In genomic region chr9:92661127-92661526, GRCh38 we compare ENCODE assay signal across 16 cellular contexts. TPM values are rescaled to one million over a fixed set of nuclear protein-coding genes. Genes with fewer than 3 reads are reported as not detected.
A peak's percentile ranks its signal among the peaks of the same experiment; 100 is the strongest.
DNase-seq lines count a peak whose midpoint lies in the region; ATAC-seq, FAIRE-seq and TF ChIP-seq lines count a peak whose summit lies in the region.
"Had no signal": no experiment of that assay in that cellular context is flagged by ENCODE, and none has a peak within 500 bp of the region (broad histone marks: within the 10 kb centered on the region; RNA-seq: fewer than 3 reads in every experiment).

No MANE protein-coding gene starts in this region.

- H2AFZ ChIP-seq in Loucy (ENCODE audit: low read length) (no peak overlapping the region), K562 (ENCODE audit: low read depth, low read length) (no peak overlapping the region), trophoblast cell (ENCODE audit: insufficient read depth, low read length, poor library complexity) (no peak overlapping the region)

- in situ Hi-C loops in K562 (cut with MboI) = no loop called here

- no peak overlapping the region for H3K14ac ChIP-seq in trophoblast cell (ENCODE audit: low read length)

- H3K9me3 Mint-ChIP-seq in activated CD4-positive, alpha-beta T cell treated with anti-CD3 and anti-CD28 coated beads for 36 hours (ENCODE audit: low read depth) = no peaks in the 10 kb centered on the region
- H3K9me3 Mint-ChIP-seq: CD4-positive, CD25-positive, alpha-beta regulatory T cell had no signal

- H3K9me2 ChIP-seq in Loucy (replicated peaks; ENCODE audit: low read depth, low read length) = no peaks in the 10 kb centered on the region

- no peak for FAIRE-seq in K562 (lab: Jason Lieb, UNC)

- 76% methylated on average over 5 of the region's 5 CpGs for WGBS in K562 (ENCODE audit: insufficient coverage, low coverage, missing lambda C conversion rate)
- no CpG with 5 or more reads among the region's 5 CpGs for WGBS in trophoblast cell (ENCODE audit: extremely low coverage, insufficient coverage, insufficient read length)

- CTCF ChIA-PET in K562 (lab: Yijun Ruan, JAX; ENCODE audit: low intra/inter-chr PET ratio) = no interaction called here
- CTCF ChIA-PET in activated CD4-positive, alpha-beta T cell treated with anti-CD3 and anti-CD28 coated beads for 36 hours (lab: Charles Lee) = no interaction called here

- no peak overlapping the region for H3K4me3 ChIP-seq in BLaER1
- no peak overlapping the region for H3K4me3 ChIP-seq in Loucy (ENCODE audit: low read length, poor library complexity, severe bottlenecking)
- no peak overlapping the region for H3K4me3 ChIP-seq in K562
- H3K4me3 ChIP-seq in trophoblast cell (ENCODE audit: low read depth, low read length) = no peak overlapping the region

- no peaks in the 10 kb centered on the region for H3K27me3 ChIP-seq in BLaER1
- H3K27me3 ChIP-seq in Loucy (ENCODE audit: insufficient read depth, low read length, poor library complexity, severe bottlenecking) = no peaks in the 10 kb centered on the region
- H3K27me3 ChIP-seq in K562 (ENCODE audit: control insufficient read depth in 2 of 2, insufficient read depth in 2 of 2, low read length in 2 of 2) = no peaks in the 10 kb centered on the region
- H3K27me3 ChIP-seq in trophoblast cell (ENCODE audit: insufficient read depth, low read length) = no peaks in the 10 kb centered on the region

- H2BK12ac ChIP-seq in trophoblast cell (ENCODE audit: low read length) = no peak overlapping the region

- H2AK5ac ChIP-seq in trophoblast cell (ENCODE audit: low read length) = no peak overlapping the region

- TF ChIP-seq POLR2A in K562 (conservative IDR thresholded peaks at IDR 0.05) = no peak

- H3F3A ChIP-seq in Loucy (ENCODE audit: low read depth) = no peaks in the 10 kb centered on the region

- H3K79me2 ChIP-seq in Loucy (ENCODE audit: insufficient read depth, low read length) (peaks cover 77% of the 10 kb centered on the region; the same call in 1 of the 2 replicates), K562 (ENCODE audit: control insufficient read depth, insufficient read depth, low read length) (peaks cover 64% of the 10 kb centered on the region), trophoblast cell (ENCODE audit: control insufficient read depth, insufficient read depth, low read length, poor library complexity) (peaks cover 7% of the 10 kb centered on the region)

- ATAC-seq in K562 = no peak
- ATAC-seq in activated CD4-positive, alpha-beta T cell treated with anti-CD3 and anti-CD28 coated beads for 36 hours = no peak

- peak overlapping the region; percentile 77 for H3K4ac ChIP-seq in trophoblast cell (ENCODE audit: low read depth, low read length)

- no peaks in the 10 kb centered on the region for H3K79me1 ChIP-seq in trophoblast cell (ENCODE audit: low read length)

- BruUV-seq in K562 (replicated peaks; lab: Mats Ljungman, UMichigan) = no TSS peak

- TF ChIP-seq CTCF in Loucy (conservative IDR thresholded peaks at IDR 0.05; ENCODE audit: low read length) = no peak
- TF ChIP-seq CTCF in K562 (IDR thresholded peaks at IDR 0.05 in 2 of 3, conservative IDR thresholded peaks at IDR 0.05 in 1 of 3; ENCODE audit: insufficient read depth in 2 of 3, low read depth in 1 of 3, low read length in 3 of 3) = no peak

- H3K36me3 Mint-ChIP-seq in activated CD4-positive, alpha-beta T cell treated with anti-CD3 and anti-CD28 coated beads for 36 hours (ENCODE audit: low read depth) = peaks cover 15% of the 10 kb centered on the region

- no peak overlapping the region for H2BK120ac ChIP-seq in trophoblast cell (ENCODE audit: insufficient read depth, low read length, poor library complexity)

- peaks cover 29% of the 10 kb centered on the region for H3K4me1 Mint-ChIP-seq in activated CD4-positive, alpha-beta T cell treated with anti-CD3 and anti-CD28 coated beads for 36 hours

- intact Hi-C loops in K562 (cut with micrococcal nuclease) = no loop called here
- intact Hi-C loops in activated CD4-positive, alpha-beta T cell treated with anti-CD3 and anti-CD28 coated beads for 36 hours (cut with DNase I, micrococcal nuclease) = loop anchor here in 1 of 2 experiments (10.0 kb wide), 1 partner anchor 794 kb away; the partner anchor contains the start of genes FAM120A and FAM120AOS

- H3K4me1 ChIP-seq in BLaER1 (peaks cover 69% of the 10 kb centered on the region), Loucy (ENCODE audit: insufficient read depth, low read length, poor library complexity, severe bottlenecking) (peaks cover 26% of the 10 kb centered on the region), K562 (replicated peaks in 1 of 2; ENCODE audit: control insufficient read depth in 2 of 2, insufficient read depth in 2 of 2, low read length in 2 of 2) (peaks cover 0 to 20% of the 10 kb centered on the region in 2 experiments; a peak in 3 of 5 replicates), trophoblast cell (ENCODE audit: control insufficient read depth in 1 of 2, insufficient read depth in 2 of 2, low read length in 2 of 2) (peaks cover 4 to 8% of the 10 kb centered on the region in 2 experiments)

- no peak overlapping the region for H3K23ac ChIP-seq in trophoblast cell (ENCODE audit: low read length)

- no peak overlapping the region for H3K9ac ChIP-seq in BLaER1
- H3K9ac ChIP-seq in Loucy (ENCODE audit: low read depth, low read length, poor library complexity, severe bottlenecking) = no peak overlapping the region
- H3K9ac ChIP-seq in K562 (ENCODE audit: insufficient read depth in 1 of 2, low read depth in 2 of 2, low read length in 2 of 2) = peak overlapping the region in 1 of 2 experiments; percentile 6; a peak in 1 of 4 replicates
- no peak overlapping the region for H3K9ac ChIP-seq in trophoblast cell (ENCODE audit: low read length)

- no peak overlapping the region for H3K27ac Mint-ChIP-seq in activated CD4-positive, alpha-beta T cell treated with anti-CD3 and anti-CD28 coated beads for 36 hours

- no peak overlapping the region for H4K8ac ChIP-seq in trophoblast cell (ENCODE audit: low read depth, low read length)

- H3K4me2 ChIP-seq in BLaER1 (peak overlapping the region; percentile 8; the same call in 1 of the 2 replicates), Loucy (ENCODE audit: low read depth, low read length, poor library complexity, severe bottlenecking) (peak overlapping the region; percentile 23), K562 (ENCODE audit: insufficient read depth, low read length) (no peak overlapping the region), trophoblast cell (ENCODE audit: low read length) (no peak overlapping the region)

- H2BK5ac ChIP-seq in trophoblast cell (ENCODE audit: low read depth, low read length, poor library complexity) = no peak overlapping the region

- H3K4me3 Mint-ChIP-seq in activated CD4-positive, alpha-beta T cell treated with anti-CD3 and anti-CD28 coated beads for 36 hours = no peak overlapping the region
- H3K4me3 Mint-ChIP-seq: CD4-positive, CD25-positive, alpha-beta regulatory T cell had no signal

- no peak for TF ChIP-seq RAD21 in K562 (CRISPR knock-in tag; conservative IDR thresholded peaks at IDR 0.05 in 1 of 2, IDR thresholded peaks at IDR 0.05 in 1 of 2)

- H3K9me3 ChIP-seq in BLaER1 (no peaks in the 10 kb centered on the region), Loucy (ENCODE audit: insufficient read depth, low read depth, low read length) (no peaks in the 10 kb centered on the region), K562 (replicated peaks; ENCODE audit: control insufficient read depth, insufficient read depth, low read depth, low read length) (no peaks in the 10 kb centered on the region), trophoblast cell (ENCODE audit: insufficient read depth, low read depth, low read length) (no peaks in the 10 kb centered on the region)

- H4K91ac ChIP-seq in trophoblast cell (ENCODE audit: low read depth, low read length) = no peak overlapping the region

- peaks cover 73% of the 10 kb centered on the region for H4K20me1 ChIP-seq in BLaER1
- peaks cover 18% of the 10 kb centered on the region for H4K20me1 ChIP-seq in Loucy (ENCODE audit: insufficient read depth, low read length, poor library complexity, severe bottlenecking)
- H4K20me1 ChIP-seq in K562 (replicated peaks; ENCODE audit: control insufficient read depth, insufficient read depth, low read length) = peaks cover 19% of the 10 kb centered on the region

- H3K27me3 Mint-ChIP-seq in activated CD4-positive, alpha-beta T cell treated with anti-CD3 and anti-CD28 coated beads for 36 hours = no peaks in the 10 kb centered on the region
- H3K27me3 Mint-ChIP-seq: CD4-positive, CD25-positive, alpha-beta regulatory T cell had no signal

- H3K36me3 ChIP-seq in BLaER1 (peaks cover 64% of the 10 kb centered on the region), Loucy (ENCODE audit: insufficient read depth, low read length) (peaks cover 14% of the 10 kb centered on the region; the same call in 1 of the 2 replicates), K562 (ENCODE audit: control insufficient read depth, insufficient read depth, low read length) (peaks cover 61% of the 10 kb centered on the region), trophoblast cell (ENCODE audit: control insufficient read depth in 1 of 2, insufficient read depth in 2 of 2, low read length in 2 of 2) (peaks cover 21 to 28% of the 10 kb centered on the region in 2 experiments)

- POLR2A ChIA-PET in K562 (lab: Yijun Ruan, JAX) = interaction anchor here (0.8 kb wide), 1 partner anchor 13 kb away, joined by 4 read pairs; no protein-coding TSS in a partner anchor
- POLR2A ChIA-PET in activated CD4-positive, alpha-beta T cell treated with anti-CD3 and anti-CD28 coated beads for 36 hours (lab: Charles Lee) = no interaction called here

- H3K9me1 ChIP-seq in K562 (ENCODE audit: control insufficient read depth, insufficient read depth, low read length) = no peaks in the 10 kb centered on the region

- no peak overlapping the region for H3K27ac ChIP-seq in BLaER1
- no peak overlapping the region for H3K27ac ChIP-seq in K562 (ENCODE audit: extremely low read depth, low read depth, low read length)
- H3K27ac ChIP-seq in trophoblast cell (ENCODE audit: low read depth, low read length) = no peak overlapping the region

- no peak for TF ChIP-seq EP300 in K562 (IDR thresholded peaks at IDR 0.05; ENCODE audit: low read length)

- no peak overlapping the region for H4K12ac ChIP-seq in trophoblast cell (ENCODE audit: low read depth, low read length)

- no peak overlapping the region for H3K18ac ChIP-seq in trophoblast cell (ENCODE audit: low read length)

- DNase-seq in K562 (ENCODE audit: extremely low read depth in 1 of 4, low spot score in 3 of 4) = no peak
- no peak for DNase-seq in trophoblast cell
- no peak for DNase-seq in LoVo (ENCODE audit: low spot score)
- DNase-seq in effector CD8-positive, alpha-beta T cell (lab: John Stamatoyannopoulos, UW) = no peak
- no peak for DNase-seq in activated CD4-positive, alpha-beta T cell treated with anti-CD3 and anti-CD28 coated beads for 36 hours
- DNase-seq: CD4-positive, CD25-positive, alpha-beta regulatory T cell; DMS53; Kasumi-1; MV-4-11; NCI-H1417 treated with DMSO at 0.1 percent for 48 hours; NCI-H1930; NCI-H2171 treated with DMSO at 0.1 percent for 48 hours; NCI-H446 treated with DMSO at 0.1 percent for 48 hours; NCI-H748 treated with DMSO at 0.1 percent for 48 hours had no signal

RNA-seq across cellular contexts. Expression of gene IPPK, which starts 8.8 kb away (rescaled TPM):
- total RNA-seq in K562 (2011; cell fraction: chromatin; rRNA removed; ENCODE audit: low replicate concordance) = 42.1 and 46.0 TPM in 2 replicates
- 27.7 and 28.2 TPM in 2 replicates for total RNA-seq in K562 (2011; cell fraction: nucleolus; rRNA removed)
- total RNA-seq in K562 (2011; cell fraction: nucleoplasm; rRNA removed) = 26.2 and 30.0 TPM in 2 replicates
- total RNA-seq in K562 (2014; rRNA removed) = 11.2 and 11.3 TPM in 2 replicates
- total RNA-seq in K562 (2014; rRNA removed; fragmentation: Illumina TruSeq; extraction: Trizol) = 14.2 and 14.5 TPM in 2 replicates
- 11.1 and 11.2 TPM in 2 replicates for total RNA-seq in K562 (2015; rRNA removed; fragmentation: Illumina TruSeq; extraction: Trizol)
- total RNA-seq in K562 (2021) = 9.7 and 11.1 TPM in 2 replicates
- 21.1 and 22.2 TPM in 2 replicates for polyA plus RNA-seq in K562 (2011; rRNA removed)
- polyA plus RNA-seq in K562 (2011; cell fraction: cytosol; rRNA removed) = 19.0 and 20.1 TPM in 2 replicates
- polyA plus RNA-seq in K562 (2011; cell fraction: nucleus; rRNA removed) = 58.7 and 61.8 TPM in 2 replicates
- polyA plus RNA-seq in K562 (2012) = 8.4 and 9.4 TPM in 2 replicates
- polyA plus RNA-seq in K562 (2014; fragmentation: Illumina TruSeq; extraction: Trizol) = 15.2 and 16.0 TPM in 2 replicates
- polyA plus RNA-seq in K562 (2014; fragmentation: Nextera tagmentation; extraction: Ambion mirVana) = 1 to 10 TPM; 3.1 TPM
- 10.9 and 13.0 TPM in 2 replicates for polyA plus RNA-seq in K562 (2014; rRNA removed)
- 31.1 and 42.9 TPM in 2 replicates for polyA minus RNA-seq in K562 (2011; rRNA and poly(A)+ RNA removed)
- 11.0 and 13.6 TPM in 2 replicates for polyA minus RNA-seq in K562 (2011; cell fraction: cytosol; rRNA and poly(A)+ RNA removed)
- polyA minus RNA-seq in K562 (2011; cell fraction: nucleus; rRNA and poly(A)+ RNA removed) = 10.8 and 11.0 TPM in 2 replicates
- 7.8 and 8.4 TPM in 2 replicates for polyA plus RNA-seq in trophoblast cell (2013)
- 10 to 100 TPM in 1 of 2 experiments, 1 to 10 TPM in 1; 9.9 to 12.2 TPM for total RNA-seq in activated CD4-positive, alpha-beta T cell treated with anti-CD3 and anti-CD28 coated beads for 36 hours

Comparison
In these comparisons a context has a peak if more than half of its experiments do, and no peak if none do; other contexts are left out.
1. H3K4me2 ChIP-seq: peak in BLaER1 (single experiment) and Loucy (single experiment); none in K562 (single experiment) and trophoblast cell (single experiment).